In genomic region chr3:38497026-38497425, GRCh38 we compare ENCODE assay signal across 8 cellular contexts. TPM values are rescaled to one million over a fixed set of nuclear protein-coding genes. Genes with fewer than 3 reads are reported as not detected.
DNase-seq lines count a peak whose midpoint lies in the region; ATAC-seq and TF ChIP-seq lines count a peak whose summit lies in the region.

No MANE protein-coding gene starts in this region.

- H3K27me3 ChIP-seq in Karpas-422 (ENCODE audit: low read length), result no peaks in the 10 kb centered on the region
- no peaks in the 10 kb centered on the region for H3K27me3 ChIP-seq in naive thymus-derived CD4-positive, alpha-beta T cell (ENCODE audit: control insufficient read depth in 2 of 2, insufficient read depth in 2 of 2, low read length in 2 of 2)

- no peak for ATAC-seq in central memory CD8-positive, alpha-beta T cell (replicated peaks; ENCODE audit: extremely low read depth, poor library complexity, severe bottlenecking)
- no peak for ATAC-seq in naive thymus-derived CD4-positive, alpha-beta T cell
- no peak for ATAC-seq in HG03521 (IDR thresholded peaks at IDR 0.05; ENCODE audit: unreplicated experiment)

- H3K4me2 ChIP-seq in Karpas-422 (ENCODE audit: low read depth, low read length, poor library complexity, severe bottlenecking), result peak overlapping the region; percentile 80

- CTCF ChIA-PET in naive thymus-derived CD4-positive, alpha-beta T cell (lab: Charles Lee), result interaction anchor here (0.6 to 2.4 kb wide), 13 partner anchors 9 to 1589 kb away, joined by 3 to 15 read pairs (median 6); no protein-coding TSS in a partner anchor

- peak overlapping the region; percentile 96 for H3K4me3 Mint-ChIP-seq in CD14-positive monocyte
- peak overlapping the region; percentile 87 for H3K4me3 Mint-ChIP-seq in central memory CD8-positive, alpha-beta T cell
- peak overlapping the region; percentile 82 to 98 (median 95) for H3K4me3 Mint-ChIP-seq in naive thymus-derived CD4-positive, alpha-beta T cell

- no peak for DNase-seq in CD14-positive monocyte (ENCODE audit: low spot score)
- DNase-seq in Karpas-422, result peak; percentile 62
- no peak for DNase-seq in central memory CD8-positive, alpha-beta T cell (ENCODE audit: low spot score in 2 of 2)
- DNase-seq in naive thymus-derived CD4-positive, alpha-beta T cell, result no peak
- DNase-seq in RPMI8226, result no peak
- DNase-seq in T1000 (lab: John Stamatoyannopoulos, UW), result no peak
- DNase-seq in stimulated activated CD4-positive, alpha-beta T cell treated with anti-CD3 and anti-CD28 coated beads, Interleukin-12 subunit alpha, Interleukin-12 subunit beta, amount 100 ng/mL, for 4 hours, result no peak

- POLR2A ChIA-PET in naive thymus-derived CD4-positive, alpha-beta T cell (lab: Charles Lee), result interaction anchor here (0.8 to 1.5 kb wide), 4 partner anchors 22 to 332 kb away, joined by 3 to 7 read pairs (median 4); partner anchors contain the start of gene OXSR1

- peak overlapping the region; percentile 77 for H3K27ac ChIP-seq in Karpas-422 (ENCODE audit: low read length)
- H3K27ac ChIP-seq in naive thymus-derived CD4-positive, alpha-beta T cell (ENCODE audit: low read depth, low read length), result no peak overlapping the region

- peaks cover 23% of the 10 kb centered on the region for H3K4me1 ChIP-seq in Karpas-422 (ENCODE audit: low read length)
- H3K4me1 ChIP-seq in naive thymus-derived CD4-positive, alpha-beta T cell (ENCODE audit: control insufficient read depth in 2 of 2, insufficient read depth in 2 of 2, low read length in 2 of 2), result peaks cover 0 to 8% of the 10 kb centered on the region in 2 donors

- no peaks in the 10 kb centered on the region for H4K20me1 ChIP-seq in Karpas-422 (ENCODE audit: insufficient read depth, low read depth, low read length)

- H3K4me1 Mint-ChIP-seq in CD14-positive monocyte, result peaks cover 8% of the 10 kb centered on the region
- H3K4me1 Mint-ChIP-seq in central memory CD8-positive, alpha-beta T cell, result peaks cover 28% of the 10 kb centered on the region
- H3K4me1 Mint-ChIP-seq in naive thymus-derived CD4-positive, alpha-beta T cell, result peaks cover 4 to 29% (median 24%) of the 10 kb centered on the region in 7 donors

- peaks cover 0 to 2% (median 1%) of the 10 kb centered on the region in 3 donors for H3K27me3 Mint-ChIP-seq in CD14-positive monocyte (ENCODE audit: low read depth in 3 of 3)
- H3K27me3 Mint-ChIP-seq in central memory CD8-positive, alpha-beta T cell, result no peaks in the 10 kb centered on the region
- H3K27me3 Mint-ChIP-seq in naive thymus-derived CD4-positive, alpha-beta T cell, result no peaks in the 10 kb centered on the region

- no peaks in the 10 kb centered on the region for H3K9me3 Mint-ChIP-seq in CD14-positive monocyte
- H3K9me3 Mint-ChIP-seq in central memory CD8-positive, alpha-beta T cell, result no peaks in the 10 kb centered on the region
- H3K9me3 Mint-ChIP-seq in naive thymus-derived CD4-positive, alpha-beta T cell, result no peaks in the 10 kb centered on the region

- H3K9me3 ChIP-seq in Karpas-422 (ENCODE audit: low read length), result no peaks in the 10 kb centered on the region
- no peaks in the 10 kb centered on the region for H3K9me3 ChIP-seq in naive thymus-derived CD4-positive, alpha-beta T cell (ENCODE audit: control insufficient read depth in 2 of 3, low read length in 3 of 3)

- peaks cover 32% of the 10 kb centered on the region for H3K36me3 ChIP-seq in Karpas-422 (ENCODE audit: insufficient read depth, low read length)
- H3K36me3 ChIP-seq in naive thymus-derived CD4-positive, alpha-beta T cell (ENCODE audit: control insufficient read depth in 2 of 3, insufficient read depth in 3 of 3, low read length in 3 of 3), result peaks cover 0 to 16% (median 11%) of the 10 kb centered on the region in 3 experiments

- H3K79me2 ChIP-seq in Karpas-422 (ENCODE audit: low read length), result peaks cover 40% of the 10 kb centered on the region

- peak overlapping the region in 5 of 7 donors; percentile 44 to 95 (median 64) for H3K27ac Mint-ChIP-seq in CD14-positive monocyte
- H3K27ac Mint-ChIP-seq in central memory CD8-positive, alpha-beta T cell (ENCODE audit: low read depth), result peak overlapping the region; percentile 82
- H3K27ac Mint-ChIP-seq in naive thymus-derived CD4-positive, alpha-beta T cell, result peak overlapping the region; percentile 20 to 94 (median 86)

- peaks cover 13 to 27% of the 10 kb centered on the region in 2 donors for H3K36me3 Mint-ChIP-seq in CD14-positive monocyte
- H3K36me3 Mint-ChIP-seq in central memory CD8-positive, alpha-beta T cell (ENCODE audit: insufficient read depth), result peaks cover 18% of the 10 kb centered on the region
- H3K36me3 Mint-ChIP-seq in naive thymus-derived CD4-positive, alpha-beta T cell, result peaks cover 2 to 19% (median 5%) of the 10 kb centered on the region in 5 donors

- H2AFZ ChIP-seq in Karpas-422 (ENCODE audit: low read length), result peak overlapping the region; percentile 82; the same call in 1 of the 2 replicates

- no peak for TF ChIP-seq CTCF in CD14-positive monocyte (IDR thresholded peaks at IDR 0.05)

- H3K9me2 ChIP-seq in Karpas-422 (replicated peaks; ENCODE audit: insufficient read depth, low read length), result no peaks in the 10 kb centered on the region; the same call in 1 of the 2 replicates

- H3K9ac ChIP-seq in Karpas-422 (ENCODE audit: low read length), result peak overlapping the region; percentile 93

- H3K4me3 ChIP-seq in Karpas-422 (ENCODE audit: low read length), result peak overlapping the region; percentile 91
- peak overlapping the region; percentile 92 for H3K4me3 ChIP-seq in naive thymus-derived CD4-positive, alpha-beta T cell (ENCODE audit: low read length)

- intact Hi-C loops in CD14-positive monocyte (cut with micrococcal nuclease), result no loop called here
- intact Hi-C loops in naive thymus-derived CD4-positive, alpha-beta T cell (cut with micrococcal nuclease), result loop anchor here (2.0 to 10.0 kb wide), 7 partner anchors 150 to 888 kb away; partner anchors contain the start of genes ACAA1 (in 2 of the 2), MYD88 (in 2 of the 2), SLC25A38 (in 1 of the 2) and XYLB (in 1 of the 2)

RNA-seq across cellular contexts. Expression of gene EXOG, which starts 0.9 kb away (rescaled TPM):
- polyA plus RNA-seq in CD14-positive monocyte, result 1 to 10 TPM; 1.6 to 2.4 TPM
- total RNA-seq in Karpas-422 (2014; rRNA removed; shearing (Covaris generic); ENCODE audit: low replicate concordance), result 21.4 and 33.2 TPM in 2 replicates
- 10 to 100 TPM; 20.4 to 31.0 (median 21.3) TPM for total RNA-seq in naive thymus-derived CD4-positive, alpha-beta T cell
- 1 to 10 TPM; 6.1 to 6.6 TPM for polyA plus RNA-seq in naive thymus-derived CD4-positive, alpha-beta T cell

RNA-seq across cellular contexts. Expression of gene ACVR2B, which starts 43.3 kb away (rescaled TPM):
- under 1 TPM in 1 of 2 donors, not detected in 1; 0.15 TPM for polyA plus RNA-seq in CD14-positive monocyte
- 2.4 and 3.5 TPM in 2 replicates for total RNA-seq in Karpas-422 (2014; rRNA removed; shearing (Covaris generic); ENCODE audit: low replicate concordance)
- 10 to 100 TPM in 2 of 5 experiments, 1 to 10 TPM in 3; 3.8 to 14.0 (median 8.3) TPM for total RNA-seq in naive thymus-derived CD4-positive, alpha-beta T cell
- 1 to 10 TPM in 1 of 2 donors, under 1 TPM in 1; 0.71 to 1.7 TPM for polyA plus RNA-seq in naive thymus-derived CD4-positive, alpha-beta T cell

Comparison
In these comparisons a context has a peak if more than half of its experiments do, and no peak if none do; other contexts are left out.
1. intact Hi-C loops: an anchor here in naive thymus-derived CD4-positive, alpha-beta T cell (2.0 to 10.0 kb wide); none called in CD14-positive monocyte.